Comparison of ENCODE assay signal across 16 cellular contexts in the genomic region with DNA sequence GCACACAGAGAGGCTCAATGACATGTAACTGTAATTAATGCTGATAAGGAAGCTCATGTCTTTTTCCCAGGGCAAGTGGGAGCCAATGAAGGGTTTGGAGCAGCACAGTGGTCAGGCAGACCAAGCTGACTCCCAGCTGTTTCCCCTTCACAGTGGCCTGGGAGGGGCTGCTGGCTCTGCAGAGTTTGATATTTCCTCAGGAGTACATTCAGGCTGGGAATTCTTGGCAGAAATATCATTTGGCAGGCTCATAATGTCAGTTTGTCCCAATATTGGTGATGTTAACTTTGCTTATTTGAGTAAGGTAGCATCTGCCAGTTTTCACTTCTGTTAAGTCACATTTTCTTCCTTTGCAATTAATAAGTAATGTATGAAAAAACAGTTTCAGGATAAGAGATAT.
"Had no signal": no experiment of that assay in that cellular context is flagged by ENCODE, and none has a peak within 500 bp of the region (broad histone marks: within the 10 kb centered on the region; RNA-seq: fewer than 3 reads in every experiment).

No MANE protein-coding gene starts in this region.

- FAIRE-seq: urothelium cell line had no signal

- H3K4me1 ChIP-seq: prostate gland had no signal

- H3K4me3 ChIP-seq: prostate gland, thoracic aorta had no signal

- DNase-seq: activated B cell treated with CpG ODN at 0.5 μM for 24 hours; activated CD4-positive, alpha-beta T cell treated with anti-CD3 and anti-CD28 coated beads, Interleukin-2, amount 10 ng/mL, durations not matched to agents 7 days and 5 days; activated T-cell treated with anti-CD3 and anti-CD28 coated beads for 4 hours; amygdala; brain microvascular endothelial cell; cerebellar nuclear complex; glutamatergic neuron; midbrain; naive thymus-derived CD4-positive, alpha-beta T cell; stimulated activated CD4-positive, alpha-beta T cell treated with anti-CD3 and anti-CD28 coated beads, Interleukin-15, amount 100 ng/mL, for 24 hours; stimulated activated CD4-positive, alpha-beta T cell treated with anti-CD3 and anti-CD28 coated beads, Interleukin-4, amount 100 ng/mL, for 24 hours had no signal

- ATAC-seq: activated naive CD4-positive, alpha-beta T cell treated with anti-CD3 and anti-CD28 coated beads, Interleukin-2, amount 50 U/mL, for 72 hours; naive thymus-derived CD4-positive, alpha-beta T cell; SK-N-SH treated with all-trans-retinoic acid at 6 μM for 48 hours had no signal

- H3K27ac ChIP-seq: brain microvascular endothelial cell, prostate gland, thoracic aorta had no signal

- H3K9me3 ChIP-seq: prostate gland, thoracic aorta had no signal
